8 cellular contexts compared by ENCODE assay signal in the genomic region with DNA sequence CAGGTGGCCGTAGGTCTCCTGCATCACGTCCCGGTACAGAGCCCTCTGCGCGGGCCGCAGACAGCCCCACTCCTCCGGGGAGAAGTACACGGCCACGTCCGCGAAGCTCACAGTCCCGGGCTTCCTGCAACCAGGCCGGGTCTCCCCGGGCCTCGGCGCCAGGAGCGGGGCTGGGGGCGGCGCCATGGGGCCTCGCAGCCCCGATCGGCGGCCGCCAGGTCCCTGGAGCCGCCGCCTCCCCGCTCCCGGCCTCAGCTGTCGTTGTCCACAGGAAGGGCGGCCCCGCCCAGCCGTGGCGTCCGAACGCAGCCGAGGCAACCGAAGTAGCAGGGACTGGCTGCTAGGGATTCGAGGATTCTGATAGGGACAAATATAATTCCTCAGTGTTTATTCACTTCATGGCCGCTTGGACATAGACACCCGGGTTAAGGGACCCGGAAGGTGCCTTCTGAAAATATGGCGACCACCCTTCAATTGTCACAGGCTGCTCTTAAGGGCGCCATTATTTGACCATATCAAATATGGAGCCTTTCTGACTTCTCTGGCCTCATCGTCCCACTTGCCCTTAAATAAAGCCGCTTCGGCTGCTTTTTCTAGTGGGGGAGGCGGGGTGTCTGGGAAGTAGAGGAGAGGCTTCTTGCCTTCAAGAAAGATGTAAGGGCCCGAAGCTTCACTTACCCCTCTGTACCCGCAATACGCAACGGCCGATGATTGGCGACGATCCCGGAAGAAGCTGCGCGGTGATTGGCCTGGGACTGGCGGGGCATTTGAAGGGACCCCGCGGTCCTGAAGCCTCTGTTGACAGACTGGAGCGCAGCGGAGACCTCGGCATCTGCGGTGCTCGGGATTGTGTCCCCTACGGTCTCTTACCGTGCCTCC. TPM values are rescaled to one million over a fixed set of nuclear protein-coding genes. Genes with fewer than 3 reads are reported as not detected.
A peak's percentile ranks its signal among the peaks of the same experiment; 100 is the strongest.
DNase-seq lines count a peak whose midpoint lies in the region; ATAC-seq and TF ChIP-seq lines count a peak whose summit lies in the region.

A gene (minus strand): TSS at position 271 of the 879 bp plus-strand sequence. CDS start 85 bp downstream, at position 186.

- H3K36me3 ChIP-seq in hepatocyte (replicated peaks; ENCODE audit: insufficient read depth, low read depth): no peaks in the 10 kb centered on the region

- H3K4me3 ChIP-seq in astrocyte of the cerebellum (ENCODE audit: low read depth, low read length): peak within 1 kb of the TSS; percentile 60
- peak within 1 kb of the TSS; percentile 7 for H3K4me3 ChIP-seq in hepatocyte

- H3K4me2 ChIP-seq in hepatocyte: peak within 1 kb of the TSS; percentile 93

- TF ChIP-seq CTCF in astrocyte of the cerebellum (IDR thresholded peaks at IDR 0.05; ENCODE audit: low read depth, low read length, missing control alignments): no peak
- no peak for TF ChIP-seq CTCF in hepatocyte (IDR thresholded peaks at IDR 0.05; ENCODE audit: poor library complexity)

- H4K20me1 ChIP-seq in hepatocyte (ENCODE audit: insufficient read depth, poor library complexity, severe bottlenecking): no peaks in the 10 kb centered on the region

- H2AFZ ChIP-seq in hepatocyte: peak within 1 kb of the TSS; percentile 20

- peak within 1 kb of the TSS; percentile 90 for H3K27ac ChIP-seq in hepatocyte

- no peaks in the 10 kb centered on the region for H3K9me2 ChIP-seq in hepatocyte (replicated peaks; ENCODE audit: insufficient read depth)

- peaks cover 11% of the 10 kb centered on the region for H3K79me2 ChIP-seq in hepatocyte

- WGBS in hepatocyte (ENCODE audit: low lambda C conversion rate, missing lambda C conversion rate): 1% methylated on average over 58 of the region's 67 CpGs

- H3K4me1 ChIP-seq in hepatocyte (ENCODE audit: insufficient read depth): peaks cover 11% of the 10 kb centered on the region

- DNase-seq in NCI-H2029 (lab: John Stamatoyannopoulos, UW) (peak; percentile 85), T-helper 22 cell (ENCODE audit: low read depth) (peak; percentile 97), astrocyte of the cerebellum (ENCODE audit: low read depth) (peak; percentile 94), hepatocyte (ENCODE audit: low spot score) (peak; percentile 95), renal cortical epithelial cell (ENCODE audit: low read depth) (peak; percentile 98), cortex of kidney (lab: John Stamatoyannopoulos, UW) (no peak)

- ATAC-seq in GM18499 (IDR thresholded peaks at IDR 0.05; ENCODE audit: insufficient read depth, unreplicated experiment): peak; percentile 39
- peak; percentile 70 for ATAC-seq in HG02943 (IDR thresholded peaks at IDR 0.05; ENCODE audit: low read depth, unreplicated experiment)

- H3K9me3 ChIP-seq in hepatocyte (ENCODE audit: low read depth): no peaks in the 10 kb centered on the region

- in situ Hi-C loops in astrocyte of the cerebellum (cut with HindIII; ENCODE audit: low sequenced_read_pairs): no loop called here

- no peaks in the 10 kb centered on the region for H3K27me3 ChIP-seq in hepatocyte

RNA-seq across cellular contexts. Expression of the gene that starts here (rescaled TPM):
- total RNA-seq in hepatocyte (7.1 and 9.8 TPM in 2 replicates), renal cortical epithelial cell (5.3 and 7.1 TPM in 2 replicates)
- 21.0 and 21.3 TPM in 2 replicates for polyA plus RNA-seq in hepatocyte
